ENCODE assay signal across 9 cellular contexts in genomic region chr21:26845750-26846035, GRCh38. TPM values are rescaled to one million over a fixed set of nuclear protein-coding genes. Genes with fewer than 3 reads are reported as not detected.
DNase-seq lines count a peak whose midpoint lies in the region; ATAC-seq, FAIRE-seq and TF ChIP-seq lines count a peak whose summit lies in the region.
"Had no signal": no experiment of that assay in that cellular context is flagged by ENCODE, and none has a peak within 500 bp of the region (broad histone marks: within the 10 kb centered on the region; RNA-seq: fewer than 3 reads in every experiment).

No MANE protein-coding gene starts in this region.

- WGBS in gastroesophageal sphincter (ENCODE audit: low coverage in 1 of 2), 2 donors, result 0% methylated on average over 2 to 7 of the region's 9 CpGs

- peak overlapping the region; percentile 55 for H3K9ac ChIP-seq in rectal smooth muscle tissue (ENCODE audit: low read length)

- H3K4me1 Mint-ChIP-seq in activated B cell treated with CpG ODN at 0.5 μM for 24 hours, result peaks cover 36% of the 10 kb centered on the region

- peaks cover 0 to 18% of the 10 kb centered on the region in 2 donors for H3K36me3 ChIP-seq in gastroesophageal sphincter
- peaks cover 3% of the 10 kb centered on the region for H3K36me3 ChIP-seq in rectal smooth muscle tissue (ENCODE audit: control insufficient read depth, insufficient read depth, low read length)

- peak overlapping the region; percentile 85 to 94 for H3K4me3 ChIP-seq in gastroesophageal sphincter
- peak overlapping the region; percentile 63 for H3K4me3 ChIP-seq in rectal smooth muscle tissue (ENCODE audit: low read length)

- TF ChIP-seq EP300 in gastroesophageal sphincter (IDR thresholded peaks at IDR 0.05), result no peak

- H3K4me1 ChIP-seq in gastroesophageal sphincter (peaks cover 0 to 61% (median 0%) of the 10 kb centered on the region in 3 donors), rectal smooth muscle tissue (ENCODE audit: control insufficient read depth, insufficient read depth, low read length) (peaks cover 3% of the 10 kb centered on the region)

- no peaks in the 10 kb centered on the region for H3K27me3 ChIP-seq in gastroesophageal sphincter
- no peaks in the 10 kb centered on the region for H3K27me3 ChIP-seq in rectal smooth muscle tissue (ENCODE audit: control insufficient read depth, insufficient read depth, low read length)

- FAIRE-seq in D721Med (lab: Jason Lieb, UNC) (no peak), GM12892 (lab: Jason Lieb, UNC) (no peak)

- H3K27me3 Mint-ChIP-seq in activated B cell treated with CpG ODN at 0.5 μM for 24 hours, result peaks cover 54% of the 10 kb centered on the region

- H3K27ac Mint-ChIP-seq in activated B cell treated with CpG ODN at 0.5 μM for 24 hours, result no peak overlapping the region

- H3K27ac ChIP-seq in gastroesophageal sphincter, result peak overlapping the region; percentile 94 to 98 (median 97)
- peak overlapping the region; percentile 88 for H3K27ac ChIP-seq in rectal smooth muscle tissue (ENCODE audit: low read depth, low read length)

- ATAC-seq in activated B cell treated with CpG ODN at 0.5 μM for 24 hours (ENCODE audit: low read depth) (no peak), gastroesophageal sphincter (peak; percentile 0), HG02763 (IDR thresholded peaks at IDR 0.05; ENCODE audit: unreplicated experiment) (no peak)

- POLR2A ChIA-PET in activated B cell treated with CpG ODN at 0.5 μM for 24 hours (lab: Charles Lee), result no interaction called here

- no peak for TF ChIP-seq POLR2A in gastroesophageal sphincter (IDR thresholded peaks at IDR 0.05)
- no peak for TF ChIP-seq POLR2A in GM12892 (IDR thresholded peaks at IDR 0.05; ENCODE audit: low read depth, low read length)

- no peaks in the 10 kb centered on the region for H3K9me3 Mint-ChIP-seq in activated B cell treated with CpG ODN at 0.5 μM for 24 hours

- no peaks in the 10 kb centered on the region for H3K9me3 ChIP-seq in gastroesophageal sphincter

- peak overlapping the region; percentile 72 for H3K4me3 Mint-ChIP-seq in activated B cell treated with CpG ODN at 0.5 μM for 24 hours

- H3K36me3 Mint-ChIP-seq in activated B cell treated with CpG ODN at 0.5 μM for 24 hours (ENCODE audit: low read depth), result no peaks in the 10 kb centered on the region

- DNase-seq in D721Med (ENCODE audit: insufficient read length, low spot score), result peak; percentile 19
- DNase-seq in activated B cell treated with CpG ODN at 0.5 μM for 24 hours, result no peak
- DNase-seq in GM12892 (ENCODE audit: insufficient read length), result no peak
- no peak for DNase-seq in globus pallidus (ENCODE audit: low spot score)
- no peak for DNase-seq in cerebellum (ENCODE audit: low spot score)
- DNase-seq: NCI-H510A treated with DMSO at 0.1 percent for 48 hours had no signal

- no peak for TF ChIP-seq CTCF in D721Med (IDR thresholded peaks at IDR 0.05; ENCODE audit: insufficient read depth, missing control alignments)
- TF ChIP-seq CTCF in activated B cell treated with CpG ODN at 0.5 μM for 24 hours (IDR thresholded peaks at IDR 0.05), result no peak
- no peak for TF ChIP-seq CTCF in gastroesophageal sphincter (IDR thresholded peaks at IDR 0.05)

- intact Hi-C loops in activated B cell treated with CpG ODN at 0.5 μM for 24 hours (cut with micrococcal nuclease), result loop anchor here (5.0 to 10.0 kb wide), 2 partner anchors 1207 to 1851 kb away; no protein-coding TSS in a partner anchor

- CTCF ChIA-PET in activated B cell treated with CpG ODN at 0.5 μM for 24 hours (lab: Charles Lee), result no interaction called here

RNA-seq across cellular contexts. Expression of gene ADAMTS1, which starts 0.5 kb away (rescaled TPM):
- not detected in 2 replicates for total RNA-seq in activated B cell treated with CpG ODN at 0.5 μM for 24 hours
- 100 to 1,000 TPM in 2 of 4 donors, 10 to 100 TPM in 2; 68.5 to 144 (median 103) TPM for total RNA-seq in gastroesophageal sphincter
- not detected for polyA plus RNA-seq in GM12892 (2012; ENCODE audit: missing spikeins)
- 13.0 TPM for total RNA-seq in cerebellum

Comparison
In these comparisons a context has a peak if more than half of its experiments do, and no peak if none do; other contexts are left out.
1. RNA of gene ADAMTS1, which starts 0.5 kb away (total RNA-seq): 68.5 to 144 TPM in gastroesophageal sphincter and 13.0 TPM in cerebellum (single experiment); not detected in activated B cell treated with CpG ODN at 0.5 μM for 24 hours; every median in the first group is over 10 times any median in the second.